Comparison of ENCODE assay signal across 8 cellular contexts in the genomic region with DNA sequence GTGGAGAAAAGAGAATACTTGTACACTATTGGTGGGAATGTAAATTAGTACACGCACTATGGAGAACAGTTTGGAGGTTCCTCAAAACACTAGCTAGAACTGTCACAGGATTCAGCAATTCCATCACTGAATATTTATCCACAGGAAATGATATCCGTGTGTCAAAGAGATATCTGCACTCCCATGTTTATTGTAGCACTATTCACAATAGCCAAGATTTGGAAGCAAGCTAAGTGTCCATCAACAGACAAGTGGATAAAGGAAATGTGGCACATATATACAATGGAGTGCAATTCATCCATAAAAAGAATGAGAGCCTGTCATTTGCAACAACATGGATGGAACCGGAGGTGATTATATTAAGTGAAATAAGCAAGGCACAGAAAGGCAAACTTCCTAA.
"Had no signal": no experiment of that assay in that cellular context is flagged by ENCODE, and none has a peak within 500 bp of the region (broad histone marks: within the 10 kb centered on the region; RNA-seq: fewer than 3 reads in every experiment).

No MANE protein-coding gene starts in this region.

- H3K27ac ChIP-seq: GM23248 had no signal

- H3K4me3 ChIP-seq: GM23248, GM23338, HAP-1 had no signal

- H3K36me3 ChIP-seq: HAP-1 had no signal

- H2AFZ ChIP-seq: GM23248, GM23338 had no signal

- H3K9ac ChIP-seq: GM23248 had no signal

- DNase-seq: GM23248, GOT3, H7, H9, HCEC 1CT, HFFc6 had no signal

- H3K9me3 ChIP-seq: HAP-1 had no signal

- H3K4me2 ChIP-seq: GM23338 had no signal
